Comparison of ENCODE assay signal across 1 cellular context in genomic region chr6:27545271-27546046, GRCh38.
TF ChIP-seq lines count a peak whose summit lies in the region.

No MANE protein-coding gene starts in this region.

TF ChIP-seq in HepG2, 621 proteins besides CTCF, POLR2A, EP300 and RAD21 (continued from another document and continues in another):
- TF ChIP-seq GRHL1 (CRISPR knock-in tag; conservative IDR thresholded peaks at IDR 0.05): no peak
- peak; percentile 88 for TF ChIP-seq ZNF331 (CRISPR knock-in tag; IDR thresholded peaks at IDR 0.05)
- no peak; the same call in 1 of the 2 replicates for TF ChIP-seq HHEX (CRISPR knock-in tag; IDR thresholded peaks at IDR 0.05)
- no peak for TF ChIP-seq ZNF382 (CRISPR knock-in tag; IDR thresholded peaks at IDR 0.05; ENCODE audit: borderline replicate concordance)
- TF ChIP-seq IKZF5 (CRISPR knock-in tag; IDR thresholded peaks at IDR 0.05): peak; percentile 79; the same call in 1 of the 2 replicates
- peak; percentile 53 for TF ChIP-seq UBTF (CRISPR knock-in tag; IDR thresholded peaks at IDR 0.05)
- TF ChIP-seq ZNF615 (CRISPR knock-in tag; IDR thresholded peaks at IDR 0.05; ENCODE audit: borderline replicate concordance): no peak
- TF ChIP-seq USF2 (IDR thresholded peaks at IDR 0.05; ENCODE audit: low read depth, low read length): no peak
- no peak for TF ChIP-seq USF2 (CRISPR knock-in tag; IDR thresholded peaks at IDR 0.05; ENCODE audit: borderline replicate concordance)
- no peak for TF ChIP-seq CCAR2 (optimal IDR thresholded peaks at IDR 0.05; ENCODE audit: low read depth, low read length)
- TF ChIP-seq ZNF567 (CRISPR knock-in tag; IDR thresholded peaks at IDR 0.05; ENCODE audit: borderline replicate concordance): no peak
- TF ChIP-seq IRF9 (CRISPR knock-in tag; IDR thresholded peaks at IDR 0.05; ENCODE audit: borderline replicate concordance): no peak
- no peak for TF ChIP-seq ZNF17 (CRISPR knock-in tag; IDR thresholded peaks at IDR 0.05)
- 0 out of 2 replicates have a peak, but pooled peaks have one; percentile 48 for TF ChIP-seq PATZ1 (CRISPR knock-in tag; IDR thresholded peaks at IDR 0.05)
- TF ChIP-seq ZNF780A (CRISPR knock-in tag; IDR thresholded peaks at IDR 0.05): no peak
- peak; percentile 93 for TF ChIP-seq SALL1 (CRISPR knock-in tag; IDR thresholded peaks at IDR 0.05)
- no peak for TF ChIP-seq ZBTB3 (CRISPR knock-in tag; IDR thresholded peaks at IDR 0.05; ENCODE audit: borderline replicate concordance, low read depth)
- TF ChIP-seq TFAP4 (IDR thresholded peaks at IDR 0.05; ENCODE audit: borderline replicate concordance, low read depth): no peak; the same call in 1 of the 2 replicates
- TF ChIP-seq ZNF557 (CRISPR knock-in tag; IDR thresholded peaks at IDR 0.05): peak; percentile 69; the same call in 1 of the 2 replicates
- no peak for TF ChIP-seq ZNF230 (CRISPR knock-in tag; IDR thresholded peaks at IDR 0.05)
- peak; percentile 86 for TF ChIP-seq ATF2 (CRISPR knock-in tag; IDR thresholded peaks at IDR 0.05)
- TF ChIP-seq CBX1 (IDR thresholded peaks at IDR 0.05; ENCODE audit: low read depth): peak; percentile 71
- TF ChIP-seq ZNF24 (IDR thresholded peaks at IDR 0.05): peak; percentile 96
- no peak for TF ChIP-seq ARNT (IDR thresholded peaks at IDR 0.05)
- TF ChIP-seq TEAD2 (CRISPR knock-in tag; IDR thresholded peaks at IDR 0.05): no peak
- TF ChIP-seq ERF (CRISPR knock-in tag; IDR thresholded peaks at IDR 0.05): peak; percentile 69; the same call in 1 of the 2 replicates
- peak; percentile 81 for TF ChIP-seq ADNP (CRISPR knock-in tag; IDR thresholded peaks at IDR 0.05)
- peak; percentile 68; the same call in 1 of the 2 replicates for TF ChIP-seq HMG20A (CRISPR knock-in tag; IDR thresholded peaks at IDR 0.05; ENCODE audit: borderline replicate concordance)
- TF ChIP-seq PRPF4 (IDR thresholded peaks at IDR 0.05; ENCODE audit: low read depth, low read length, poor library complexity, severe bottlenecking): peak; percentile 88
- TF ChIP-seq FOXK2 (IDR thresholded peaks at IDR 0.05): no peak
- TF ChIP-seq HNF1A (IDR thresholded peaks at IDR 0.05; ENCODE audit: low read depth): 0 out of 2 replicates have a peak, but pooled peaks have one; percentile 45
- TF ChIP-seq HNF1A (CRISPR knock-in tag; IDR thresholded peaks at IDR 0.05; ENCODE audit: borderline replicate concordance): no peak; the same call in 1 of the 2 replicates
- no peak for TF ChIP-seq ZNF83 (CRISPR knock-in tag; IDR thresholded peaks at IDR 0.05; ENCODE audit: borderline replicate concordance)
- TF ChIP-seq SIX4 (CRISPR knock-in tag; IDR thresholded peaks at IDR 0.05): no peak
- no peak for TF ChIP-seq PCBP1 (IDR thresholded peaks at IDR 0.05; ENCODE audit: borderline replicate concordance, low read depth, low read length)
- TF ChIP-seq SMC3 (IDR thresholded peaks at IDR 0.05; ENCODE audit: low read length): no peak
- no peak for TF ChIP-seq FOXC1 (CRISPR knock-in tag; IDR thresholded peaks at IDR 0.05; ENCODE audit: borderline replicate concordance)
- TF ChIP-seq THRA (CRISPR knock-in tag; IDR thresholded peaks at IDR 0.05; ENCODE audit: borderline replicate concordance): 0 out of 2 replicates have a peak, but pooled peaks have one; percentile 8
- TF ChIP-seq YEATS4 (CRISPR knock-in tag; IDR thresholded peaks at IDR 0.05; ENCODE audit: borderline replicate concordance): peak; percentile 18; the same call in 1 of the 2 replicates
- no peak for TF ChIP-seq ZSCAN25 (CRISPR knock-in tag; IDR thresholded peaks at IDR 0.05)
- TF ChIP-seq TCF12 (IDR thresholded peaks at IDR 0.05): no peak
- TF ChIP-seq TCF12 (CRISPR knock-in tag; IDR thresholded peaks at IDR 0.05): no peak
- peak; percentile 76 for TF ChIP-seq NAIF1 (CRISPR knock-in tag; IDR thresholded peaks at IDR 0.05; ENCODE audit: borderline replicate concordance)
- TF ChIP-seq JUNB (CRISPR knock-in tag; IDR thresholded peaks at IDR 0.05; ENCODE audit: borderline replicate concordance): no peak
- no peak for TF ChIP-seq ZMAT5 (CRISPR knock-in tag; IDR thresholded peaks at IDR 0.05; ENCODE audit: borderline replicate concordance, low read depth)
